19 cellular contexts compared by ENCODE assay signal in the genomic region with DNA sequence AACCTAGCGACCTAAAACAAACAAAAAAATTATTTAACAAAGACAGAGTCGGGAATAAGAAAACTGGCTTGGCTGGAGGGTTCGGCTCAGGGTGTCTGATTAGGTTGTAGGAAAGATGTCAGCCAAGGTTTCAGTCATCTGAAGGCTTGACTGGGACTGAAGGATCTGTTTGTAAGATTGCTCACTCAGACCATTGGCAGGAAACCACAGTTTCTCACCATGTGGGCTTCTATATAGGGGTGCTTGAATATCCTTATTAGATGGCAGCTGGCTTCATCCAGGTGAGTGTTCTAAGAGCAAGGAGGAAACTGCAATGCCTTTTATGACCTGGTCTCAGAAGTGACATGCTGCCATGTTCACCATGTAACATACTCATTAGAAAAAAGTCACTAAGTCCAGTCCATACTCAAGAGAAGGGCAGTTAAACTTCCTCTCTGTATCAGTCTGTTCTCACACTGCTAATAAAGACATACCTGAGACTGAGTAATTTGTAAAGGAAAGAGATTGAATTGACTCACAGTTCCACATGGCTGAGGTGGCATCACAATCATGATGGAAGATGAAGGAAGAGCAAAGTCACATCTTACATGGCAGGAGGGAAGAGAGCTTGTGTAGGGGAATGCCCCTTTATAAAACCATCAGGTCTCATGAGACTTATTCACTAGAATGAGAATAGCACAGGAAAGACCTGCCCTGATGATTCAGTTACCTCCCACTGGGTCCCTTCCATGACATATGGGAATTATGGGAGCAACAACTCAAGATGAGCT. TPM values are rescaled to one million over a fixed set of nuclear protein-coding genes. Genes with fewer than 3 reads are reported as not detected.
A peak's percentile ranks its signal among the peaks of the same experiment; 100 is the strongest.
DNase-seq lines count a peak whose midpoint lies in the region; ATAC-seq, FAIRE-seq and TF ChIP-seq lines count a peak whose summit lies in the region.
"Had no signal": no experiment of that assay in that cellular context is flagged by ENCODE, and none has a peak within 500 bp of the region (broad histone marks: within the 10 kb centered on the region; RNA-seq: fewer than 3 reads in every experiment).

No MANE protein-coding gene starts in this region.

- no peak for FAIRE-seq in bronchial epithelial cell (lab: Jason Lieb, UNC)
- FAIRE-seq: D721Med had no signal

- no peaks in the 10 kb centered on the region for H3K27me3 ChIP-seq in bronchial epithelial cell (ENCODE audit: control insufficient read depth, insufficient read depth, low read length)
- H3K27me3 ChIP-seq: BLaER1, SJSA1 had no signal

- ATAC-seq in activated CD4-positive, CD25-positive, alpha-beta regulatory T cell treated with anti-CD3 and anti-CD28 coated beads, Interleukin-2, amount 50 U/mL, for 24 hours, result peak; percentile 31 to 54
- ATAC-seq in HG03045 (IDR thresholded peaks at IDR 0.05; ENCODE audit: unreplicated experiment), result no peak
- ATAC-seq: CD8-positive, alpha-beta T cell had no signal

- no peak overlapping the region for H3K4me3 ChIP-seq in bronchial epithelial cell (ENCODE audit: low read depth, low read length)
- H3K4me3 ChIP-seq: BLaER1, HAP-1, SJSA1 had no signal

- TF ChIP-seq CTCF in bronchial epithelial cell (IDR thresholded peaks at IDR 0.05; ENCODE audit: insufficient read depth, low read length, severe bottlenecking), result no peak

- DNase-seq in activated CD4-positive, CD25-positive, alpha-beta regulatory T cell (lab: John Stamatoyannopoulos, UW), result no peak
- DNase-seq in A172 (ENCODE audit: low spot score) (peak; percentile 22), bronchial epithelial cell (ENCODE audit: low read depth) (peak; percentile 35), islet precursor cell (peak; percentile 19), T-helper 9 cell (no peak), activated gamma-delta T cell treated with Interleukin-2 at 50 U/mL for 16 hours (no peak)
- DNase-seq: 8988T; CD8-positive, alpha-beta T cell; DMS79; MV-4-11; NCI-H1417; NCI-H187 treated with DMSO at 0.1 percent for 48 hours; NCI-H69 had no signal

- no peaks in the 10 kb centered on the region for H3K36me3 ChIP-seq in bronchial epithelial cell (ENCODE audit: control insufficient read depth, insufficient read depth, low read length)
- H3K36me3 ChIP-seq: BLaER1, HAP-1, SJSA1 had no signal

RNA-seq across cellular contexts. Expression of gene IL36B, which starts 1.2 kb away (rescaled TPM):
- total RNA-seq in A172 (2014; rRNA removed; shearing (Covaris generic)), result 0.19 TPM in 1 of 2 replicates, not detected in the other
- total RNA-seq in bronchial epithelial cell, result 0.13 TPM in 1 of 2 replicates, not detected in the other
- total RNA-seq: CD8-positive, alpha-beta T cell; SJSA1 had no signal

RNA-seq across cellular contexts. Expression of gene IL36RN, which starts 5.1 kb away (rescaled TPM):
- total RNA-seq in A172 (2014; rRNA removed; shearing (Covaris generic)), result not detected in 2 replicates
- total RNA-seq in bronchial epithelial cell, result 1.1 and 1.9 TPM in 2 replicates
- total RNA-seq: CD8-positive, alpha-beta T cell; SJSA1 had no signal

RNA-seq across cellular contexts. Expression of gene IL1F10, which starts 13.9 kb away (rescaled TPM):
- total RNA-seq in A172 (2014; rRNA removed; shearing (Covaris generic)), result not detected in 2 replicates
- total RNA-seq in bronchial epithelial cell, result not detected in 2 replicates
- total RNA-seq: CD8-positive, alpha-beta T cell; SJSA1 had no signal

RNA-seq across cellular contexts. Expression of gene IL36A, which starts 48.6 kb away (rescaled TPM):
- not detected in 2 replicates for total RNA-seq in A172 (2014; rRNA removed; shearing (Covaris generic))
- total RNA-seq in bronchial epithelial cell, result 6.3 and 11.5 TPM in 2 replicates
- total RNA-seq: SJSA1 had no signal

Comparison
In these comparisons a context has a peak if more than half of its experiments do, and no peak if none do; other contexts are left out.
1. DNase-seq: peak in A172 (single experiment), bronchial epithelial cell (single experiment) and islet precursor cell (single experiment); none in activated CD4-positive, CD25-positive, alpha-beta regulatory T cell (0 of 4), T-helper 9 cell (single experiment) and activated gamma-delta T cell treated with Interleukin-2 at 50 U/mL for 16 hours (single experiment).